In the genomic region with DNA sequence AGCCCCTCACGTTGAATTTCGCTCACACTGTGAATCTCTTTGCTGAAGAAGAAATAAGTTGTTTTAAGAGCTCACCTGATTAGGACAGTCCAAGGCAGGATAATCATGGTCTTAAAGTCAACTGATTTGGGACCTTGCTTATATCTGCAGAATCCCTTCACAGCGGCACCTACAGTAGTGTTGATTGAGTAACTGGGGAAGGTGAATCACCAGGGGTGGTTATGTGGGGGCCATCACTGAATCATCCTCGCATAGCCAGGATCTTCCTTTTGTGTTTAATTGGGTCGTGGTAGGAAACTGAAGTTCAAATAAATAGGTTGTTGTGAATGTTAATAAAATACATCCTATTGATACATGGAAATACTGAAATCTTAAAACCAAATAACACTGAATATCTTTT, we compare ENCODE assay signal across 1 cellular context.
TF ChIP-seq lines count a peak whose summit lies in the region.

No MANE protein-coding gene starts in this region.

TF ChIP-seq in IMR-90, 13 proteins besides CTCF, POLR2A, EP300 and RAD21:
- TF ChIP-seq RCOR1 (IDR thresholded peaks at IDR 0.05; ENCODE audit: insufficient replicate concordance, low read length) (no peak), CEBPB (IDR thresholded peaks at IDR 0.05; ENCODE audit: low read depth, low read length) (peak; percentile 49)
TF ChIP-seq in IMR-90: peak in this region for 1.
